In genomic region chr5:72788851-72789505, GRCh38 we compare ENCODE assay signal across 17 cellular contexts. TPM values are rescaled to one million over a fixed set of nuclear protein-coding genes. Genes with fewer than 3 reads are reported as not detected.
DNase-seq lines count a peak whose midpoint lies in the region; ATAC-seq and TF ChIP-seq lines count a peak whose summit lies in the region.
"Had no signal": no experiment of that assay in that cellular context is flagged by ENCODE, and none has a peak within 500 bp of the region (broad histone marks: within the 10 kb centered on the region; RNA-seq: fewer than 3 reads in every experiment).

No MANE protein-coding gene starts in this region.

- H3K27ac ChIP-seq in IMR-90 (ENCODE audit: insufficient read depth, low read length), result no peak overlapping the region
- no peak overlapping the region for H3K27ac ChIP-seq in right cardiac atrium (ENCODE audit: low read length)
- H3K27ac ChIP-seq in uterus, result no peak overlapping the region
- H3K27ac ChIP-seq: BLaER1 treated with 17β-estradiol and CSF1 and Interleukin-3, amounts not matched to agents 10 nM and 100 nM; gastroesophageal sphincter had no signal

- 0% methylated on average over 1 of the region's 3 CpGs; no CpG with 5 or more reads in 1 of the 2 experiments for WGBS in IMR-90 (ENCODE audit: extremely low coverage in 2 of 2, insufficient read length in 1 of 2), 2 experiments
- WGBS in right cardiac atrium, result 54% methylated on average over 3 of the region's 3 CpGs

- no peak overlapping the region for H3K4ac ChIP-seq in IMR-90 (ENCODE audit: low read depth, low read length)

- POLR2A ChIA-PET in BJ (lab: Charles Lee), result no interaction called here
- POLR2A ChIA-PET in IMR-90 (lab: Charles Lee; ENCODE audit: unreplicated experiment), result no interaction called here

- H3K79me1 ChIP-seq in IMR-90 (ENCODE audit: low read depth in 1 of 2, low read length in 2 of 2), result no peaks in the 10 kb centered on the region

- TF ChIP-seq CTCF in BJ (IDR thresholded peaks at IDR 0.05; ENCODE audit: insufficient read depth, low read depth, low read length) (no peak), IMR-90 (conservative IDR thresholded peaks at IDR 0.05; ENCODE audit: low read depth, low read length) (no peak), uterus (IDR thresholded peaks at IDR 0.05) (no peak)

- no peak for TF ChIP-seq POLR2A in IMR-90 (IDR thresholded peaks at IDR 0.05; ENCODE audit: low read depth, low read length)
- TF ChIP-seq POLR2A in uterus (IDR thresholded peaks at IDR 0.05), result no peak

- DNase-seq in BJ (ENCODE audit: low read depth) (peak; percentile 28), IMR-90 (peak; percentile 8), dedifferentiated amniotic fluid mesenchymal stem cell (ENCODE audit: extremely low spot score) (peak; percentile 17), kidney tubule cell (ENCODE audit: low spot score) (peak; percentile 73), NCI-H2196 treated with DMSO at 0.1 percent for 48 hours (lab: John Stamatoyannopoulos, UW; ENCODE audit: unreplicated experiment) (no peak), right cardiac atrium (no peak), uterus (no peak), SK-N-DZ (ENCODE audit: low spot score) (no peak)
- DNase-seq: activated CD4-positive, alpha-beta T cell treated with anti-CD3 and anti-CD28 coated beads for 48 hours; DMS79 treated with DMSO at 0.1 percent for 48 hours; H9; natural killer cell; NCI-H2171; SHP77 treated with DMSO at 0.1 percent for 48 hours; stimulated activated CD4-positive, alpha-beta T cell treated with anti-CD3 and anti-CD28 coated beads, Interleukin-15, amount 100 ng/mL, for 24 hours had no signal

- dilution Hi-C loops in IMR-90 (cut with HindIII; ENCODE audit: low sequenced_read_pairs, unreplicated experiment), result no loop called here

- no peak overlapping the region for H4K91ac ChIP-seq in IMR-90 (ENCODE audit: insufficient read depth, low read depth, low read length)

- H2AK5ac ChIP-seq in IMR-90 (ENCODE audit: low read depth, low read length), result no peak overlapping the region

- no peaks in the 10 kb centered on the region for H3K9me3 ChIP-seq in IMR-90 (ENCODE audit: control insufficient read depth, insufficient read depth, low read length)
- no peaks in the 10 kb centered on the region for H3K9me3 ChIP-seq in right cardiac atrium (ENCODE audit: control insufficient read depth, low read length)
- H3K9me3 ChIP-seq in uterus, result no peaks in the 10 kb centered on the region
- H3K9me3 ChIP-seq: BLaER1 treated with 17β-estradiol and CSF1 and Interleukin-3, amounts not matched to agents 10 nM and 100 nM; gastroesophageal sphincter had no signal

- H2AK9ac ChIP-seq in IMR-90 (replicated peaks; ENCODE audit: low read depth, low read length, poor library complexity), result no peak overlapping the region

- H3K56ac ChIP-seq in IMR-90 (ENCODE audit: extremely low read depth, insufficient read depth, low read length), result no peak overlapping the region

- no peak overlapping the region for H3K18ac ChIP-seq in IMR-90 (ENCODE audit: low read depth, low read length)

- no peak overlapping the region for H3K23ac ChIP-seq in IMR-90 (ENCODE audit: low read depth, low read length)

- BruUV-seq in IMR-90 (replicated peaks; lab: Mats Ljungman, UMichigan), result no TSS peak

- CTCF ChIA-PET in BJ (lab: Yijun Ruan, JAX), result interaction anchor here (0.6 to 0.7 kb wide), 2 partner anchors 21 to 159 kb away, joined by 3 to 4 read pairs; no protein-coding TSS in a partner anchor
- CTCF ChIA-PET in IMR-90 (lab: Yijun Ruan, JAX), result no interaction called here

- peak; percentile 51; the same call in 1 of the 2 replicates for ATAC-seq in IMR-90 (ENCODE audit: low read depth)
- ATAC-seq in right cardiac atrium, result no peak
- ATAC-seq: gastroesophageal sphincter, natural killer cell had no signal

- H3K14ac ChIP-seq in IMR-90 (replicated peaks; ENCODE audit: low read depth, low read length), result no peak overlapping the region

- no peak overlapping the region for H2AFZ ChIP-seq in IMR-90 (replicated peaks; ENCODE audit: low read length, poor library complexity)

- no peaks in the 10 kb centered on the region for H4K20me1 ChIP-seq in IMR-90 (ENCODE audit: insufficient read depth, low read length)
- H4K20me1 ChIP-seq: BLaER1 treated with 17β-estradiol and CSF1 and Interleukin-3, amounts not matched to agents 10 nM and 100 nM had no signal

- no peaks in the 10 kb centered on the region for H3K36me3 ChIP-seq in BJ (ENCODE audit: control insufficient read depth, insufficient read depth, low read length)
- H3K36me3 ChIP-seq in IMR-90 (ENCODE audit: control insufficient read depth, insufficient read depth, low read length), result no peaks in the 10 kb centered on the region
- no peaks in the 10 kb centered on the region for H3K36me3 ChIP-seq in uterus
- H3K36me3 ChIP-seq: BLaER1 treated with 17β-estradiol and CSF1 and Interleukin-3, amounts not matched to agents 10 nM and 100 nM; gastroesophageal sphincter had no signal

- H3K4me1 ChIP-seq in IMR-90 (ENCODE audit: control insufficient read depth, insufficient read depth, low read length) (peaks cover 2% of the 10 kb centered on the region; the same call in 1 of the 2 replicates), right cardiac atrium (ENCODE audit: control insufficient read depth, insufficient read depth, low read length) (no peaks in the 10 kb centered on the region), uterus (no peaks in the 10 kb centered on the region)
- H3K4me1 ChIP-seq: BLaER1 treated with 17β-estradiol and CSF1 and Interleukin-3, amounts not matched to agents 10 nM and 100 nM; gastroesophageal sphincter had no signal

- TF ChIP-seq RAD21 in IMR-90 (IDR thresholded peaks at IDR 0.05; ENCODE audit: low read length), result no peak

- no peak overlapping the region for H4K5ac ChIP-seq in IMR-90 (ENCODE audit: low read depth, low read length)

- intact Hi-C loops in IMR-90 (cut with micrococcal nuclease) (no loop called here), right cardiac atrium (cut with DNase I) (no loop called here), uterus (cut with DNase I; ENCODE audit: low total_unique reads) (no loop called here)

- H4K8ac ChIP-seq in IMR-90 (ENCODE audit: low read depth in 2 of 2, low read length in 2 of 2), result no peak overlapping the region

- H3K4me2 ChIP-seq in IMR-90 (ENCODE audit: low read depth, low read length), result no peak overlapping the region
- H3K4me2 ChIP-seq: BLaER1 treated with 17β-estradiol and CSF1 and Interleukin-3, amounts not matched to agents 10 nM and 100 nM had no signal

- no peak overlapping the region for H2BK15ac ChIP-seq in IMR-90 (ENCODE audit: low read depth, low read length)

- H2BK5ac ChIP-seq in IMR-90 (ENCODE audit: low read depth, low read length, poor library complexity, severe bottlenecking), result no peak overlapping the region

- H3K9me1 ChIP-seq in IMR-90 (ENCODE audit: insufficient read depth, low read length), result no peaks in the 10 kb centered on the region

- H3K4me3 ChIP-seq in BJ (ENCODE audit: low read depth, low read length) (no peak overlapping the region), IMR-90 (ENCODE audit: insufficient read depth, low read depth, low read length) (no peak overlapping the region), right cardiac atrium (ENCODE audit: low read length) (no peak overlapping the region), uterus (no peak overlapping the region)
- H3K4me3 ChIP-seq: BLaER1 treated with 17β-estradiol and CSF1 and Interleukin-3, amounts not matched to agents 10 nM and 100 nM; gastroesophageal sphincter had no signal

- in situ Hi-C loops in IMR-90 (cut with MboI; ENCODE audit: low sequenced_read_pairs), result no loop called here

- H2BK120ac ChIP-seq in IMR-90 (ENCODE audit: low read depth, low read length), result no peak overlapping the region

- no peak overlapping the region for H3K9ac ChIP-seq in IMR-90 (ENCODE audit: low read depth, low read length)
- H3K9ac ChIP-seq: BLaER1 treated with 17β-estradiol and CSF1 and Interleukin-3, amounts not matched to agents 10 nM and 100 nM had no signal

- H3K27me3 ChIP-seq in BJ (ENCODE audit: control insufficient read depth, insufficient read depth, low read length) (no peaks in the 10 kb centered on the region), IMR-90 (ENCODE audit: control insufficient read depth, insufficient read depth, low read length) (peaks cover 3% of the 10 kb centered on the region; the same call in 1 of the 2 replicates), right cardiac atrium (ENCODE audit: control insufficient read depth, insufficient read depth) (no peaks in the 10 kb centered on the region), uterus (no peaks in the 10 kb centered on the region)
- H3K27me3 ChIP-seq: BLaER1 treated with 17β-estradiol and CSF1 and Interleukin-3, amounts not matched to agents 10 nM and 100 nM; gastroesophageal sphincter had no signal

- no peak overlapping the region for H2BK20ac ChIP-seq in IMR-90 (ENCODE audit: low read depth, low read length)

TF ChIP-seq in IMR-90, 13 proteins besides CTCF, POLR2A, EP300 and RAD21 (continues in another document):
- TF ChIP-seq MXI1 (IDR thresholded peaks at IDR 0.05; ENCODE audit: borderline replicate concordance, low read depth, low read length) (no peak), CHD1 (IDR thresholded peaks at IDR 0.05; ENCODE audit: low read depth, low read length) (no peak), MAFK (IDR thresholded peaks at IDR 0.05; ENCODE audit: low read depth, low read length) (no peak), RFX5 (IDR thresholded peaks at IDR 0.05; ENCODE audit: low read depth, low read length) (no peak), USF2 (IDR thresholded peaks at IDR 0.05; ENCODE audit: low read depth, low read length) (no peak), NFE2L2 (IDR thresholded peaks at IDR 0.05; ENCODE audit: low read depth, low read length) (no peak), CEBPB (IDR thresholded peaks at IDR 0.05; ENCODE audit: low read depth, low read length) (no peak), RCOR1 (IDR thresholded peaks at IDR 0.05; ENCODE audit: insufficient replicate concordance, low read length) (no peak)

RNA-seq across cellular contexts. Expression of gene TNPO1, which starts 27.5 kb away (rescaled TPM):
- 49.6 and 106 TPM in 2 replicates for polyA plus RNA-seq in BJ (2011; rRNA removed)
- 247 and 367 TPM in 2 replicates for polyA minus RNA-seq in BJ (2011; rRNA and poly(A)+ RNA removed)
- total RNA-seq in IMR-90 (2012; rRNA removed), result 400 and 527 TPM in 2 replicates
- polyA plus RNA-seq in IMR-90 (2012; rRNA removed), result 42.5 and 45.5 TPM in 2 replicates
- polyA plus RNA-seq in IMR-90 (2012; cell fraction: cytosol; rRNA removed), result 9.4 and 12.8 TPM in 2 replicates
- 4.1 and 28.1 TPM in 2 replicates for polyA plus RNA-seq in IMR-90 (2012; cell fraction: nucleus; rRNA removed; ENCODE audit: low replicate concordance)
- total RNA-seq in right cardiac atrium, result 10 to 100 TPM; 68.2 to 73.8 (median 71.6) TPM
- 11.3 TPM for polyA plus RNA-seq in right cardiac atrium
- total RNA-seq in uterus, result 100 to 1,000 TPM in 3 of 4 donors, 10 to 100 TPM in 1; 78.2 to 209 (median 125) TPM
- 112 and 150 TPM in 2 replicates for polyA plus RNA-seq in SK-N-DZ (2014; cell fraction: cytosol; rRNA removed)
- polyA plus RNA-seq in SK-N-DZ (2014; cell fraction: nucleus; rRNA removed), result 56.7 and 60.4 TPM in 2 replicates

Comparison
In these comparisons a context has a peak if more than half of its experiments do, and no peak if none do; other contexts are left out.
1. DNase-seq: peak in BJ (single experiment), IMR-90 (single experiment), dedifferentiated amniotic fluid mesenchymal stem cell (single experiment) and kidney tubule cell (single experiment); none in NCI-H2196 treated with DMSO at 0.1 percent for 48 hours (single experiment), right cardiac atrium (0 of 3), uterus (0 of 2) and SK-N-DZ (single experiment).